ENCODE assay signal across 22 cellular contexts in the genomic region with DNA sequence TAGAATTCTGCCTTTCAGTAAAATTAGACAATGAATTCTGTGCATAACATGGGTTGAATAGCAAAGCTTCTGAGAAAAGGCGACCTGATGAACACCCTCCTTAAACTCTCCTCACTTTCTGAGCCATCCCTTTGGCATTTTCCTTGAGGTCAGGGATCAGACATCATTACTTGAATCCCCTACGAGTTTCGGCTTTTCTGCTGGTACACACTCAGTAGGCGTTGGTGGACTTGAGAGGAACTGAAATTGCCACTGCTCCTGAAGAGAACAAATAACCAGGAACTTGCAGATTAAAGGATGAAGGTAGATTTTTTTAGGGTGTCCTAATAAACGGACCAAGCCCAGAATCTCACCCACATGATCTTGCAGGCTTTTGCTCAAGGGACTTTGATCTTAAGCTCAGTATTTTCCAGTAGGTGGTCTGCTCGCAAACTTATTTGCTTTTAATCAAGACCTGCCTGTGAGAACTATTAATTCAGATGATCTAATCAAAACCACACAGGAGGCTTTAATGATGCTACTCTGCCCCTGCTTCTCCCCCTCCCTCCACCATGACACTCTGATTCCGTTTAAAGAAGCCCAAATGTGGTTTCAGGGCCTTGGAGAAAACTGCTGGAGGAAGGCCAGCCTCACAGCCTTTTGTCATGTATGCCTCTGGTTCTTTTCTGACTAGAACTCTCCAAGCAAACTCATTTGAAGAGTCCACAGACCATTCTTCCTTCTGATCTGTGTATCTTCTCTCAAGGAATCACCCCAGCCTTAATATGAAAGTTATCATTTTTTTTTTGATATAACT.
DNase-seq lines count a peak whose midpoint lies in the region; ATAC-seq and TF ChIP-seq lines count a peak whose summit lies in the region.
"Had no signal": no experiment of that assay in that cellular context is flagged by ENCODE, and none has a peak within 500 bp of the region (broad histone marks: within the 10 kb centered on the region; RNA-seq: fewer than 3 reads in every experiment).

No MANE protein-coding gene starts in this region.

- BruUV-seq in OCI-LY7 (replicated peaks; lab: Mats Ljungman, UMichigan): no TSS peak

- H3K36me3 ChIP-seq in OCI-LY7 (ENCODE audit: insufficient read depth, low read length): no peaks in the 10 kb centered on the region
- H3K36me3 ChIP-seq: brain microvascular endothelial cell, heart left ventricle, lower lobe of right lung, tibial nerve had no signal

- intact Hi-C loops in OCI-LY7 (cut with micrococcal nuclease; ENCODE audit: unreplicated experiment): loop anchor here (2.0 to 5.0 kb wide), 2 partner anchors 48 to 161 kb away; no protein-coding TSS in a partner anchor

- H4K20me1 ChIP-seq in OCI-LY7 (ENCODE audit: insufficient read depth, low read length): no peaks in the 10 kb centered on the region

- no peaks in the 10 kb centered on the region for H3K9me3 ChIP-seq in OCI-LY7 (ENCODE audit: low read length)
- H3K9me3 ChIP-seq: heart left ventricle, lower lobe of right lung, tibial nerve had no signal

- no peak overlapping the region for H3K27ac ChIP-seq in OCI-LY7 (ENCODE audit: low read depth, low read length, poor library complexity, severe bottlenecking)
- H3K27ac ChIP-seq: brain microvascular endothelial cell, lower lobe of right lung, RWPE1 had no signal

- no peaks in the 10 kb centered on the region for H3K79me2 ChIP-seq in OCI-LY7 (ENCODE audit: insufficient read depth, low read depth, low read length)

- DNase-seq in NOMO-1 treated with DMSO at 0.1 percent for 48 hours (lab: John Stamatoyannopoulos, UW; ENCODE audit: unreplicated experiment) (peak; percentile 27), NOMO-1 treated with dmso at 0.1 percent for 144 hours (lab: John Stamatoyannopoulos, UW; ENCODE audit: unreplicated experiment) (no peak), OCI-LY7 (ENCODE audit: low spot score) (no peak), fibroblast of peridontal ligament (ENCODE audit: extremely low read depth) (peak; percentile 67), stromal cell of bone marrow (ENCODE audit: low read depth) (peak; percentile 48), activated gamma-delta T cell (lab: John Stamatoyannopoulos, UW) (no peak), AG08396 (ENCODE audit: low spot score) (no peak)
- DNase-seq: activated CD4-positive, alpha-beta T cell treated with anti-CD3 and anti-CD28 coated beads, Interleukin-2, amount 50 U/mL, for 1 hour; brain microvascular endothelial cell; CD8-positive, alpha-beta T cell; dermis blood vessel endothelial cell; lower lobe of right lung; natural killer cell; NCI-H82; posterior cingulate gyrus had no signal

- peaks cover 18% of the 10 kb centered on the region for H3K4me1 ChIP-seq in OCI-LY7 (ENCODE audit: insufficient read depth, low read length, poor library complexity, severe bottlenecking)

- H3K4me3 ChIP-seq in OCI-LY7 (ENCODE audit: low read depth, low read length, poor library complexity, severe bottlenecking): no peak overlapping the region
- H3K4me3 ChIP-seq: heart left ventricle, K562, lower lobe of right lung, tibial nerve had no signal

- no peak for TF ChIP-seq CTCF in OCI-LY7 (conservative IDR thresholded peaks at IDR 0.05; ENCODE audit: low read length)

- H3K9me2 ChIP-seq in OCI-LY7 (ENCODE audit: insufficient read depth, low read length): no peaks in the 10 kb centered on the region

- no peak for ATAC-seq in GM18517 (IDR thresholded peaks at IDR 0.05; ENCODE audit: unreplicated experiment)
- ATAC-seq: activated naive CD4-positive, alpha-beta T cell treated with anti-CD3 and anti-CD28 coated beads, Interleukin-2, amount 50 U/mL, for 72 hours; CD8-positive, alpha-beta T cell; esophagus mucosa; heart left ventricle; K562; lower lobe of right lung; natural killer cell had no signal

- CTCF ChIA-PET in OCI-LY7 (lab: Charles Lee; ENCODE audit: unreplicated experiment): no interaction called here

- no peak overlapping the region for H2AFZ ChIP-seq in OCI-LY7 (ENCODE audit: low read length)

- peak overlapping the region; percentile 31; the same call in 1 of the 2 replicates for H3K4me2 ChIP-seq in OCI-LY7 (ENCODE audit: low read length)

- POLR2A ChIA-PET in OCI-LY7 (lab: Charles Lee): interaction anchor here (0.7 to 1.0 kb wide), 2 partner anchors 120 to 287 kb away, joined by 3 read pairs; no protein-coding TSS in a partner anchor

Comparison
In these comparisons a context has a peak if more than half of its experiments do, and no peak if none do; other contexts are left out.
1. DNase-seq: peak in NOMO-1 treated with DMSO at 0.1 percent for 48 hours (single experiment), fibroblast of peridontal ligament (single experiment) and stromal cell of bone marrow (single experiment); none in NOMO-1 treated with dmso at 0.1 percent for 144 hours (single experiment), OCI-LY7 (single experiment), activated gamma-delta T cell (single experiment) and AG08396 (single experiment).